ENCODE assay signal across 8 cellular contexts in genomic region chr18:26307161-26307773, GRCh38.
DNase-seq lines count a peak whose midpoint lies in the region; ATAC-seq and TF ChIP-seq lines count a peak whose summit lies in the region.

No MANE protein-coding gene starts in this region.

- H3K27me3 ChIP-seq in BE2C (no peaks in the 10 kb centered on the region), right lobe of liver (no peaks in the 10 kb centered on the region)

- DNase-seq in BE2C (peak; percentile 13), NCI-H748 (lab: John Stamatoyannopoulos, UW; ENCODE audit: unreplicated experiment) (peak; percentile 68), cardiac fibroblast (ENCODE audit: low read depth in 2 of 2) (peak; percentile 77 to 81), right lobe of liver (no peak), UCSD-AML1 (lab: John Stamatoyannopoulos, UW; ENCODE audit: unreplicated experiment) (no peak)

- H3K27ac ChIP-seq in right lobe of liver: no peak overlapping the region

- H3K4me3 ChIP-seq in BE2C (ENCODE audit: low read depth, low read length) (no peak overlapping the region), cardiac fibroblast (replicated peaks in 1 of 2; ENCODE audit: low read depth in 2 of 2, low read length in 2 of 2) (no peak overlapping the region), right lobe of liver (no peak overlapping the region)

- 31% methylated on average over 3 of the region's 3 CpGs for WGBS in right lobe of liver (ENCODE audit: insufficient coverage, low coverage, low lambda C conversion rate, missing lambda C conversion rate)

- peak; percentile 78 for ATAC-seq in GM18502 (IDR thresholded peaks at IDR 0.05; ENCODE audit: poor library complexity, unreplicated experiment)
- ATAC-seq in HG03520 (IDR thresholded peaks at IDR 0.05; ENCODE audit: unreplicated experiment): peak; percentile 69
- peak; percentile 54 to 78 (median 76) for ATAC-seq in right lobe of liver
- ATAC-seq in HG03460 (IDR thresholded peaks at IDR 0.05; ENCODE audit: unreplicated experiment): no peak

- TF ChIP-seq POLR2A in right lobe of liver (IDR thresholded peaks at IDR 0.05): no peak

- intact Hi-C loops in right lobe of liver (cut with DNase I): no loop called here

- TF ChIP-seq CTCF in BE2C (IDR thresholded peaks at IDR 0.05; ENCODE audit: low read depth, low read length) (peak; percentile 58), cardiac fibroblast (IDR thresholded peaks at IDR 0.05; ENCODE audit: low read depth, low read length) (peak; percentile 74), right lobe of liver (IDR thresholded peaks at IDR 0.05) (peak; percentile 50 to 63 (median 58))

- H3K9me3 ChIP-seq in BE2C: no peaks in the 10 kb centered on the region
- H3K9me3 ChIP-seq in right lobe of liver: no peaks in the 10 kb centered on the region

- H3K36me3 ChIP-seq in BE2C: no peaks in the 10 kb centered on the region
- H3K36me3 ChIP-seq in right lobe of liver: no peaks in the 10 kb centered on the region

- H3K4me1 ChIP-seq in BE2C: no peaks in the 10 kb centered on the region
- H3K4me1 ChIP-seq in right lobe of liver: no peaks in the 10 kb centered on the region

Comparison
In these comparisons a context has a peak if more than half of its experiments do, and no peak if none do; other contexts are left out.
1. DNase-seq: peak in BE2C (single experiment), NCI-H748 (single experiment) and cardiac fibroblast (2 of 2); none in right lobe of liver (0 of 3) and UCSD-AML1 (single experiment).
2. Peak in every context shown above with its lines, with median percentiles within 50 percentile points of each other: CTCF ChIP-seq.